ENCODE assay signal across 10 cellular contexts in the genomic region with DNA sequence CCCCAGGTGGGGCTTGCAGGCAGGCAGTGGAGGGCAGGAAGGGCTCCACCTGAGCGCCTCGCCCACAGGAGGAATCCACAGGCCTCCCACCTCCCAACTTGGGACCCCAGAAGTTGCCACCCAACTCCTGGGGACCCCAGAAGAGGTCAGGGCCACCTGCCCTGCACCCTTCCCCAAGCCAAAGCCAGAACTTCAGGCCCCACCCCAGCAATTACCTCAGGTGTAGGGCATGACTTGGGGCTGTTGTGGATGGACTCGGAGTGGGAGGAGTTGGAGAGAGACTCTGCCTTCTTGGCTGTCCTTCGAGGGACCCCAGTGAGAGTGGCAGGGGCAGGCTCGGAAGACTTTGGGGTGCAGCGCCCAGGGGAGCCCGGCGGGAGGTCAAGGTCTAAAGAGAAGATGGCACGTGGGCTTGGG. TPM values are rescaled to one million over a fixed set of nuclear protein-coding genes. Genes with fewer than 3 reads are reported as not detected.
DNase-seq lines count a peak whose midpoint lies in the region; ATAC-seq and TF ChIP-seq lines count a peak whose summit lies in the region.
"Had no signal": no experiment of that assay in that cellular context is flagged by ENCODE, and none has a peak within 500 bp of the region (broad histone marks: within the 10 kb centered on the region; RNA-seq: fewer than 3 reads in every experiment).

No MANE protein-coding gene starts in this region.

- H3K4me3 ChIP-seq in BLaER1 (no peak overlapping the region), hepatocyte (no peak overlapping the region), tibial nerve (no peak overlapping the region)
- H3K4me3 ChIP-seq in CD8-positive, alpha-beta memory T cell (ENCODE audit: low read length): no peak overlapping the region
- H3K4me3 ChIP-seq: Peyer's patch had no signal

- CTCF ChIA-PET in CD8-positive, alpha-beta memory T cell (lab: Charles Lee): interaction anchor here (0.9 to 15.4 kb wide), 33 partner anchors 9 to 262 kb away, joined by 3 to 504 read pairs (median 8); partner anchors contain the start of genes HSF5, RNF43, SUPT4H1 and TSPOAP1
- CTCF ChIA-PET in activated CD8-positive, alpha-beta T cell treated with anti-CD3 and anti-CD28 coated beads for 36 hours (lab: Charles Lee): interaction anchor here (0.6 to 8.0 kb wide), 56 partner anchors 9 to 688 kb away, joined by 3 to 161 read pairs (median 6); partner anchors contain the start of genes HSF5, MKS1, RNF43 and SUPT4H1

- H3K27ac ChIP-seq in BLaER1 (peak overlapping the region; percentile 67), hepatocyte (no peak overlapping the region), tibial nerve (no peak overlapping the region)
- no peak overlapping the region for H3K27ac ChIP-seq in CD8-positive, alpha-beta memory T cell (ENCODE audit: low read depth, low read length)

- no peaks in the 10 kb centered on the region for H3K9me2 ChIP-seq in hepatocyte (replicated peaks; ENCODE audit: insufficient read depth)

- POLR2A ChIA-PET in CD8-positive, alpha-beta memory T cell (lab: Charles Lee): interaction anchor here (0.8 to 3.1 kb wide), 12 partner anchors 9 to 197 kb away, joined by 3 to 72 read pairs (median 10); partner anchors contain the start of genes HSF5, MTMR4, RNF43 and SUPT4H1
- POLR2A ChIA-PET in activated CD8-positive, alpha-beta T cell treated with anti-CD3 and anti-CD28 coated beads for 36 hours (lab: Charles Lee): interaction anchor here (0.6 to 26.8 kb wide), 13 partner anchors 9 to 375 kb away, joined by 3 to 1558 read pairs (median 4); partner anchors contain the start of genes HSF5, RAD51C, SUPT4H1 and TSPOAP1

- no peak for ATAC-seq in activated CD8-positive, alpha-beta T cell treated with anti-CD3 and anti-CD28 coated beads for 36 hours
- ATAC-seq in naive B cell (ENCODE audit: low read depth in 2 of 2): no peak

- H3K36me3 ChIP-seq in BLaER1 (peaks cover 66% of the 10 kb centered on the region), hepatocyte (replicated peaks; ENCODE audit: insufficient read depth, low read depth) (no peaks in the 10 kb centered on the region), tibial nerve (peaks cover 0 to 31% (median 0%) of the 10 kb centered on the region in 3 donors)
- no peaks in the 10 kb centered on the region for H3K36me3 ChIP-seq in CD8-positive, alpha-beta memory T cell (ENCODE audit: insufficient read depth, low read length)
- H3K36me3 ChIP-seq: Peyer's patch had no signal

- peak overlapping the region; percentile 12; the same call in 1 of the 2 replicates for H3K9ac ChIP-seq in BLaER1

- TF ChIP-seq POLR2A in tibial nerve (IDR thresholded peaks at IDR 0.05): no peak

- H3K9me3 Mint-ChIP-seq in CD8-positive, alpha-beta memory T cell: no peaks in the 10 kb centered on the region
- H3K9me3 Mint-ChIP-seq in activated CD8-positive, alpha-beta T cell treated with anti-CD3 and anti-CD28 coated beads for 36 hours: no peaks in the 10 kb centered on the region
- no peaks in the 10 kb centered on the region for H3K9me3 Mint-ChIP-seq in naive B cell

- H3K4me1 ChIP-seq in BLaER1 (peaks cover 76% of the 10 kb centered on the region), hepatocyte (ENCODE audit: insufficient read depth) (no peaks in the 10 kb centered on the region), tibial nerve (no peaks in the 10 kb centered on the region)
- H3K4me1 ChIP-seq in CD8-positive, alpha-beta memory T cell (ENCODE audit: insufficient read depth, low read length): peaks cover 13% of the 10 kb centered on the region

- no peaks in the 10 kb centered on the region for H3K9me3 ChIP-seq in BLaER1
- no peaks in the 10 kb centered on the region for H3K9me3 ChIP-seq in CD8-positive, alpha-beta memory T cell (ENCODE audit: low read length)
- no peaks in the 10 kb centered on the region for H3K9me3 ChIP-seq in hepatocyte (ENCODE audit: low read depth)
- H3K9me3 ChIP-seq in tibial nerve: no peaks in the 10 kb centered on the region
- H3K9me3 ChIP-seq: Caco-2, Peyer's patch had no signal

- no peaks in the 10 kb centered on the region for H3K79me2 ChIP-seq in hepatocyte

- H3K4me1 Mint-ChIP-seq in CD8-positive, alpha-beta memory T cell: peaks cover 16 to 23% (median 18%) of the 10 kb centered on the region in 3 donors
- H3K4me1 Mint-ChIP-seq in activated CD8-positive, alpha-beta T cell treated with anti-CD3 and anti-CD28 coated beads for 36 hours (ENCODE audit: low read depth): peaks cover 15% of the 10 kb centered on the region
- peaks cover 14 to 34% (median 14%) of the 10 kb centered on the region in 3 donors for H3K4me1 Mint-ChIP-seq in naive B cell

- TF ChIP-seq CTCF in activated CD8-positive, alpha-beta T cell treated with anti-CD3 and anti-CD28 coated beads for 36 hours (IDR thresholded peaks at IDR 0.05): no peak
- TF ChIP-seq CTCF in hepatocyte (IDR thresholded peaks at IDR 0.05; ENCODE audit: poor library complexity): no peak
- no peak for TF ChIP-seq CTCF in tibial nerve (IDR thresholded peaks at IDR 0.05)

- H3K4me3 Mint-ChIP-seq in CD8-positive, alpha-beta memory T cell: no peak overlapping the region
- H3K4me3 Mint-ChIP-seq in activated CD8-positive, alpha-beta T cell treated with anti-CD3 and anti-CD28 coated beads for 36 hours: no peak overlapping the region
- H3K4me3 Mint-ChIP-seq in naive B cell: peak overlapping the region in 1 of 8 donors; percentile 20

- WGBS in hepatocyte (ENCODE audit: low lambda C conversion rate, missing lambda C conversion rate): 91% methylated on average over 7 of the region's 9 CpGs
- 89 to 90% methylated on average over 7 to 9 of the region's 9 CpGs for WGBS in tibial nerve, 2 donors

- TF ChIP-seq EP300 in tibial nerve (IDR thresholded peaks at IDR 0.05): no peak

- H3K27me3 ChIP-seq in BLaER1 (no peaks in the 10 kb centered on the region), hepatocyte (no peaks in the 10 kb centered on the region), tibial nerve (no peaks in the 10 kb centered on the region)
- H3K27me3 ChIP-seq in CD8-positive, alpha-beta memory T cell (ENCODE audit: insufficient read depth, low read length, poor library complexity, severe bottlenecking): no peaks in the 10 kb centered on the region
- H3K27me3 ChIP-seq: Peyer's patch had no signal

- peak overlapping the region; percentile 37 to 98 (median 88) for H3K27ac Mint-ChIP-seq in CD8-positive, alpha-beta memory T cell
- H3K27ac Mint-ChIP-seq in activated CD8-positive, alpha-beta T cell treated with anti-CD3 and anti-CD28 coated beads for 36 hours: peak overlapping the region; percentile 90
- H3K27ac Mint-ChIP-seq in naive B cell: peak overlapping the region in 4 of 6 donors; percentile 47 to 86 (median 80)

- peaks cover 0 to 46% (median 7%) of the 10 kb centered on the region in 3 donors for H3K36me3 Mint-ChIP-seq in CD8-positive, alpha-beta memory T cell
- H3K36me3 Mint-ChIP-seq in activated CD8-positive, alpha-beta T cell treated with anti-CD3 and anti-CD28 coated beads for 36 hours (ENCODE audit: low read depth): peaks cover 4% of the 10 kb centered on the region
- no peaks in the 10 kb centered on the region for H3K36me3 Mint-ChIP-seq in naive B cell

- H3K4me2 ChIP-seq in BLaER1 (peak overlapping the region; percentile 60), hepatocyte (no peak overlapping the region)

- H3K27me3 Mint-ChIP-seq in CD8-positive, alpha-beta memory T cell: no peaks in the 10 kb centered on the region
- no peaks in the 10 kb centered on the region for H3K27me3 Mint-ChIP-seq in activated CD8-positive, alpha-beta T cell treated with anti-CD3 and anti-CD28 coated beads for 36 hours
- no peaks in the 10 kb centered on the region for H3K27me3 Mint-ChIP-seq in naive B cell

- intact Hi-C loops in activated CD8-positive, alpha-beta T cell treated with anti-CD3 and anti-CD28 coated beads for 36 hours (cut with micrococcal nuclease): loop anchor here (5.0 kb wide), 3 partner anchors 34 to 129 kb away; partner anchors contain the start of genes RNF43 and SUPT4H1

- DNase-seq in CD8-positive, alpha-beta memory T cell: peak in 1 of 5 donors; percentile 43
- no peak for DNase-seq in activated CD8-positive, alpha-beta T cell treated with anti-CD3 and anti-CD28 coated beads for 36 hours
- DNase-seq in naive B cell (no peak), DMS79 treated with DMSO at 0.1 percent for 48 hours (lab: John Stamatoyannopoulos, UW) (no peak), hepatocyte (ENCODE audit: low spot score) (no peak), tibial nerve (ENCODE audit: low spot score in 2 of 2) (no peak)

- H4K20me1 ChIP-seq in BLaER1 (no peaks in the 10 kb centered on the region), hepatocyte (ENCODE audit: insufficient read depth, poor library complexity, severe bottlenecking) (no peaks in the 10 kb centered on the region)

- H2AFZ ChIP-seq in hepatocyte: no peak overlapping the region

RNA-seq across cellular contexts. Expression of gene TSPOAP1, which starts 10.5 kb away (rescaled TPM):
- 10 to 100 TPM; 14.4 to 15.0 TPM for total RNA-seq in CD8-positive, alpha-beta memory T cell
- 4.0 TPM for polyA plus RNA-seq in CD8-positive, alpha-beta memory T cell
- total RNA-seq in activated CD8-positive, alpha-beta T cell treated with anti-CD3 and anti-CD28 coated beads for 36 hours: 10 to 100 TPM; 21.1 to 24.1 TPM
- polyA plus RNA-seq in naive B cell (ENCODE audit: low read depth in 6 of 6): under 1 TPM in 4 of 6 donors, not detected in 2; 0.03 to 0.58 (median 0.38) TPM
- total RNA-seq in hepatocyte: 10.0 and 15.4 TPM in 2 replicates
- polyA plus RNA-seq in hepatocyte: 17.8 and 19.0 TPM in 2 replicates
- 10 to 100 TPM; 11.4 to 16.3 (median 13.0) TPM for total RNA-seq in tibial nerve

RNA-seq across cellular contexts. Expression of gene SUPT4H1, which starts 33.9 kb away (rescaled TPM):
- 100 to 1,000 TPM; 145 to 149 TPM for total RNA-seq in CD8-positive, alpha-beta memory T cell
- 97.5 TPM for polyA plus RNA-seq in CD8-positive, alpha-beta memory T cell
- total RNA-seq in activated CD8-positive, alpha-beta T cell treated with anti-CD3 and anti-CD28 coated beads for 36 hours: 100 to 1,000 TPM; 104 to 110 TPM
- polyA plus RNA-seq in naive B cell (ENCODE audit: low read depth in 6 of 6) (100 to 1,000 TPM in 4 of 6 donors, 10 to 100 TPM in 2; 77.4 to 128 (median 110) TPM), hepatocyte (91.3 and 108 TPM in 2 replicates)
- total RNA-seq in hepatocyte (54.5 and 62.1 TPM in 2 replicates), tibial nerve (10 to 100 TPM; 34.5 to 38.0 (median 35.2) TPM)

RNA-seq across cellular contexts. Expression of gene MPO, which starts 37.3 kb away (rescaled TPM):
- not detected for total RNA-seq in CD8-positive, alpha-beta memory T cell
- polyA plus RNA-seq in CD8-positive, alpha-beta memory T cell: not detected
- not detected for total RNA-seq in activated CD8-positive, alpha-beta T cell treated with anti-CD3 and anti-CD28 coated beads for 36 hours
- under 1 TPM in 2 of 6 donors, not detected in 4; 0.12 to 0.29 TPM for polyA plus RNA-seq in naive B cell (ENCODE audit: low read depth in 6 of 6)
- 0.13 TPM in 1 of 2 replicates, not detected in the other for total RNA-seq in hepatocyte
- polyA plus RNA-seq in hepatocyte: not detected in 2 replicates
- total RNA-seq in tibial nerve: not detected
- total RNA-seq: fibroblast of lung had no signal
